29 cellular contexts compared by ENCODE assay signal in the genomic region with DNA sequence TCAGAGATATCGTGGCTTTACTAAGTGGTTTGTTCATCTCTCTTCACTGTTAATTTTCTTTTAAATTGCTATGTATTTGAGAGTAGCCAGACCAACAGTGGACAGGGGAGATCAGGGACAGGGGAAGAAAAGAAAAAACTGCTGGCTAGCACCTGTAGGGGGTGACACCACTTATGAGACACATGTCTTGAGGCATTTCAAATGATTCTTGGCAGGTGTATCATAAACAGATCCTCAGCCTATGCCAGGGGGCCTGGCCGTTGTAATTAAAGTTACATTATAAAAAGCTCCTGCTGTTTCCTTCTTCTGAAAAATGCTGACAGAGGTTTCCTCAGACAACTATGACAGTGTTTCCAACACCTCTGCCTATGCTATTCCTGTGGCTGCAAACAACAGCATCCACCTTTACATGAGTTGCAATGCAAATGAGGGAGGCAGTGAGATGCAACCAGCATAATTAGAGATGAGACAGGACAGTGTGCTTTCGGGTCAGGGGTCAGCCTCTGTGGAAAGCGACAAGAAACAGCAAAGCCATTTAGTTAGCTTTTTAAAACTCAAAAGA.
DNase-seq lines count a peak whose midpoint lies in the region; ATAC-seq, FAIRE-seq and TF ChIP-seq lines count a peak whose summit lies in the region.
"Had no signal": no experiment of that assay in that cellular context is flagged by ENCODE, and none has a peak within 500 bp of the region (broad histone marks: within the 10 kb centered on the region; RNA-seq: fewer than 3 reads in every experiment).

No MANE protein-coding gene starts in this region.

- CTCF ChIA-PET in A549 (lab: Yijun Ruan, JAX), result no interaction called here
- CTCF ChIA-PET in HEK293T (lab: Yijun Ruan, JAX), result no interaction called here

- TF ChIP-seq POLR2A in A549 (IDR thresholded peaks at IDR 0.05; ENCODE audit: low read length), result no peak

- no peaks in the 10 kb centered on the region for H3K4me1 ChIP-seq in A549
- H3K4me1 ChIP-seq: BLaER1, foreskin keratinocyte, lower lobe of right lung, prostate gland, upper lobe of left lung had no signal

- no peak overlapping the region for H3K4me2 ChIP-seq in A549
- H3K4me2 ChIP-seq: BLaER1 had no signal

- H3K27ac ChIP-seq in A549 (no peak overlapping the region), dorsolateral prefrontal cortex (no peak overlapping the region)
- H3K27ac ChIP-seq: BLaER1, brain microvascular endothelial cell, foreskin keratinocyte, lower lobe of right lung, neutrophil, prostate gland, upper lobe of left lung, WERI-Rb-1 had no signal

- H3K36me3 Mint-ChIP-seq in natural killer cell, result no peaks in the 10 kb centered on the region
- H3K36me3 Mint-ChIP-seq: activated CD8-positive, alpha-beta memory T cell treated with anti-CD3 and anti-CD28 coated beads, Interleukin-2, amount 10 ng/mL, durations not matched to agents 7 days and 5 days had no signal

- FAIRE-seq in A549 (lab: Jason Lieb, UNC), result no peak
- FAIRE-seq: GM12892 had no signal

- H3K4me3 ChIP-seq in A549 (no peak overlapping the region), dorsolateral prefrontal cortex (no peak overlapping the region)
- H3K4me3 ChIP-seq: BLaER1, lower lobe of right lung, prostate gland, upper lobe of left lung had no signal

- no peak for DNase-seq in A549 (ENCODE audit: low read depth in 1 of 2, low spot score in 1 of 2)
- peak; percentile 5 for DNase-seq in HEK293T (ENCODE audit: extremely low spot score)
- peak; percentile 46 for DNase-seq in SK-N-DZ (ENCODE audit: low spot score)
- DNase-seq in kidney tubule cell (ENCODE audit: low spot score), result peak; percentile 7
- DNase-seq in natural killer cell, result no peak
- DNase-seq in dorsolateral prefrontal cortex, result no peak
- DNase-seq: activated CD4-positive, alpha-beta T cell treated with anti-CD3 and anti-CD28 coated beads, Interleukin-2, amount 50 U/mL, for 1 hour; activated CD8-positive, alpha-beta memory T cell treated with anti-CD3 and anti-CD28 coated beads, Interleukin-2, amount 10 ng/mL, durations not matched to agents 7 days and 5 days; activated naive CD4-positive, alpha-beta T cell treated with anti-CD3 and anti-CD28 coated beads for 36 hours; brain microvascular endothelial cell; Caco-2; effector CD8-positive, alpha-beta T cell; foreskin keratinocyte; islet precursor cell; lower lobe of right lung; MM.1S; NCI-H1436 treated with DMSO at 0.1 percent for 48 hours; NCI-H774; PC-3; upper lobe of left lung; WERI-Rb-1 had no signal

- TF ChIP-seq CTCF in A549 (IDR thresholded peaks at IDR 0.05) (no peak), natural killer cell (IDR thresholded peaks at IDR 0.05) (no peak), dorsolateral prefrontal cortex (IDR thresholded peaks at IDR 0.05 in 54 of 56, conservative IDR thresholded peaks at IDR 0.05 in 2 of 56; ENCODE audit: low read depth in 1 of 56, partially characterized antibody in 56 of 56) (no peak)

- TF ChIP-seq EP300 in A549 (IDR thresholded peaks at IDR 0.05), result no peak

- intact Hi-C loops in natural killer cell (cut with micrococcal nuclease) (no loop called here), dorsolateral prefrontal cortex (cut with DNase I) (no loop called here)

- H3K9me3 Mint-ChIP-seq in natural killer cell, result peaks cover 5% of the 10 kb centered on the region in 2 donors

- no peak for TF ChIP-seq RAD21 in A549 (conservative IDR thresholded peaks at IDR 0.05 in 1 of 2, IDR thresholded peaks at IDR 0.05 in 1 of 2)

- POLR2A ChIA-PET in A549 (lab: Yijun Ruan, JAX), result no interaction called here
- POLR2A ChIA-PET in HEK293T (lab: Yijun Ruan, JAX), result no interaction called here

- no peaks in the 10 kb centered on the region for H3K27me3 Mint-ChIP-seq in natural killer cell (ENCODE audit: low read depth in 2 of 2)
- H3K27me3 Mint-ChIP-seq: activated CD8-positive, alpha-beta memory T cell treated with anti-CD3 and anti-CD28 coated beads, Interleukin-2, amount 10 ng/mL, durations not matched to agents 7 days and 5 days had no signal

- 31% methylated on average over 4 of the region's 4 CpGs for WGBS in A549 (ENCODE audit: missing lambda C conversion rate)

- no peak for ATAC-seq in A549
- ATAC-seq in natural killer cell, result no peak
- ATAC-seq in HG02798 (IDR thresholded peaks at IDR 0.05; ENCODE audit: poor library complexity, unreplicated experiment), result no peak
- ATAC-seq in GM21529 (IDR thresholded peaks at IDR 0.05; ENCODE audit: unreplicated experiment), result no peak
- ATAC-seq: activated CD8-positive, alpha-beta memory T cell treated with anti-CD3 and anti-CD28 coated beads, Interleukin-2, amount 10 ng/mL, durations not matched to agents 7 days and 5 days; foreskin keratinocyte; lower lobe of right lung; PC-3; Right ventricle myocardium inferior had no signal

- H3K27ac Mint-ChIP-seq in natural killer cell, result no peak overlapping the region
- H3K27ac Mint-ChIP-seq: activated CD8-positive, alpha-beta memory T cell treated with anti-CD3 and anti-CD28 coated beads, Interleukin-2, amount 10 ng/mL, durations not matched to agents 7 days and 5 days; activated naive CD4-positive, alpha-beta T cell treated with anti-CD3 and anti-CD28 coated beads for 36 hours; T-helper 2 cell treated with Interferon-gamma antibody and Interleukin-4, amounts not matched to agents 5 μg/mL and 100 μg/mL, for 36 hours had no signal

- no peaks in the 10 kb centered on the region for H3K27me3 ChIP-seq in dorsolateral prefrontal cortex
- H3K27me3 ChIP-seq: BLaER1, brain microvascular endothelial cell, foreskin keratinocyte, neutrophil, upper lobe of left lung had no signal

- H3K9me3 ChIP-seq in A549, result no peaks in the 10 kb centered on the region
- H3K9me3 ChIP-seq: BLaER1, Caco-2, lower lobe of right lung, neutrophil, prostate gland, upper lobe of left lung had no signal

- no peaks in the 10 kb centered on the region for H3K4me1 Mint-ChIP-seq in natural killer cell
- H3K4me1 Mint-ChIP-seq: activated CD8-positive, alpha-beta memory T cell treated with anti-CD3 and anti-CD28 coated beads, Interleukin-2, amount 10 ng/mL, durations not matched to agents 7 days and 5 days had no signal

- H3K4me3 Mint-ChIP-seq in natural killer cell, result no peak overlapping the region
- H3K4me3 Mint-ChIP-seq: activated CD8-positive, alpha-beta memory T cell treated with anti-CD3 and anti-CD28 coated beads, Interleukin-2, amount 10 ng/mL, durations not matched to agents 7 days and 5 days; activated naive CD4-positive, alpha-beta T cell treated with anti-CD3 and anti-CD28 coated beads for 36 hours; T-helper 2 cell treated with Interferon-gamma antibody and Interleukin-4, amounts not matched to agents 5 μg/mL and 100 μg/mL, for 36 hours had no signal

TF ChIP-seq in A549, 52 proteins besides CTCF, POLR2A, EP300 and RAD21:
- no peak for TF ChIP-seq FOSL2 (IDR thresholded peaks at IDR 0.05)
- TF ChIP-seq FOSL2 (CRISPR knock-in tag; IDR thresholded peaks at IDR 0.05), result no peak
- TF ChIP-seq MAFK (IDR thresholded peaks at IDR 0.05; ENCODE audit: partially characterized antibody), result peak; percentile 48

TF ChIP-seq in HEK293T, 16 proteins besides CTCF, POLR2A, EP300 and RAD21:
- TF ChIP-seq ZNF384 (IDR thresholded peaks at IDR 0.05) (no peak), ARNT (IDR thresholded peaks at IDR 0.05) (no peak), CTBP1 (IDR thresholded peaks at IDR 0.05; ENCODE audit: borderline replicate concordance) (no peak), HDGF (IDR thresholded peaks at IDR 0.05; ENCODE audit: borderline replicate concordance) (no peak), BHLHE40 (IDR thresholded peaks at IDR 0.05; ENCODE audit: borderline replicate concordance) (no peak), FOXM1 (IDR thresholded peaks at IDR 0.05; ENCODE audit: borderline replicate concordance) (no peak), FOXK2 (IDR thresholded peaks at IDR 0.05) (no peak), SP1 (IDR thresholded peaks at IDR 0.05) (no peak), TARDBP (IDR thresholded peaks at IDR 0.05) (no peak), LEF1 (IDR thresholded peaks at IDR 0.05; ENCODE audit: borderline replicate concordance) (no peak), FOXA1 (IDR thresholded peaks at IDR 0.05) (no peak), ELF4 (IDR thresholded peaks at IDR 0.05) (no peak), SUZ12 (IDR thresholded peaks at IDR 0.05) (no peak), L3MBTL2 (conservative IDR thresholded peaks at IDR 0.05) (no peak)

Comparison
In these comparisons a context has a peak if more than half of its experiments do, and no peak if none do; other contexts are left out.
1. DNase-seq: peak in HEK293T (single experiment), SK-N-DZ (single experiment) and kidney tubule cell (single experiment); none in A549 (0 of 2), natural killer cell (single experiment) and dorsolateral prefrontal cortex (0 of 10).